1 cellular context compared by ENCODE assay signal in genomic region chr13:112968380-112968909, GRCh38.
TF ChIP-seq lines count a peak whose summit lies in the region.

No MANE protein-coding gene starts in this region.

TF ChIP-seq in HepG2, 621 proteins besides CTCF, POLR2A, EP300 and RAD21 (continued from another document):
- TF ChIP-seq ZNF691 (CRISPR knock-in tag; IDR thresholded peaks at IDR 0.05; ENCODE audit: borderline replicate concordance, low read depth): no peak
TF ChIP-seq in HepG2: peak in this region for 17.
